8 cellular contexts compared by ENCODE assay signal in the genomic region with DNA sequence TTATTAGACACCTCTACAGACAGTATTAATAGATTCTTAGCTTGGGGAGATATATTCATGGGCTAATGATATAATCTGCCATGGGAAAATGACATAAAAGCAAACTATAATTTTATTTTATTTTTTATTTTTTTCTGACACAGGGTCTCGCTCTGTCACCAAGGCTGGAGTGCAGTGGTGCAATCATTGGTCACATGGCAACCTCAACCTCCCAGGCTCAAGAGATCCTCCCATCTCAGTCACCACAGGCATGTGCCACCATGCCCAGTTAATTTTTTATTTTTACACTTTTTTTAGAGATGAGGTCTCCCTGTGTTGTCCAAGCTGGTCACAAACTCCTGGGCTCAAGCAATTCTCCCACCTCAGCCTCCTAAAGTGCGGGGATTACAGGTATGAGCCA. TPM values are rescaled to one million over a fixed set of nuclear protein-coding genes. Genes with fewer than 3 reads are reported as not detected.
DNase-seq lines count a peak whose midpoint lies in the region; ATAC-seq, FAIRE-seq and TF ChIP-seq lines count a peak whose summit lies in the region.

No MANE protein-coding gene starts in this region.

- no TSS peak for BruUV-seq in Panc1 (replicated peaks; lab: Mats Ljungman, UMichigan)

- no peak overlapping the region for H2AK5ac ChIP-seq in H9 (ENCODE audit: insufficient read length, low read length)

- no peaks in the 10 kb centered on the region for H3K27me3 Mint-ChIP-seq in H9 (ENCODE audit: low read depth)

- no peak overlapping the region for H3T11ph ChIP-seq in H9 (ENCODE audit: low read length)

- TF ChIP-seq CTCF in H9 (conservative IDR thresholded peaks at IDR 0.05) (no peak), Panc1 (IDR thresholded peaks at IDR 0.05) (no peak), fibroblast of mammary gland (conservative IDR thresholded peaks at IDR 0.05; ENCODE audit: control insufficient read depth, insufficient read depth, low read depth, low read length) (no peak), D721Med (IDR thresholded peaks at IDR 0.05; ENCODE audit: insufficient read depth, missing control alignments) (no peak)

- no peak overlapping the region for H3K4me3 Mint-ChIP-seq in H9

- peaks cover 2% of the 10 kb centered on the region; the same call in 1 of the 2 replicates for H3K36me3 ChIP-seq in Panc1 (ENCODE audit: control insufficient read depth, insufficient read depth, low read length)

- H3K27ac ChIP-seq in H9 (ENCODE audit: insufficient read length, low read depth, low read length) (no peak overlapping the region), Panc1 (ENCODE audit: low read length) (peak overlapping the region; percentile 91)

- no peak overlapping the region for H2BK15ac ChIP-seq in H9 (ENCODE audit: low read depth, low read length)

- no peak overlapping the region for H4K91ac ChIP-seq in H9 (ENCODE audit: insufficient read length, low read depth, low read length)

- H3K14ac ChIP-seq in H9 (ENCODE audit: insufficient read depth, low read length) = no peak overlapping the region

- CTCF ChIA-PET in Panc1 (lab: Charles Lee) = no interaction called here

- H3K9me3 Mint-ChIP-seq in H9 = no peaks in the 10 kb centered on the region

- POLR2A ChIA-PET in Panc1 (lab: Charles Lee) = no interaction called here

- H4K8ac ChIP-seq in H9 (replicated peaks; ENCODE audit: insufficient read length, low read depth, low read length) = no peak overlapping the region

- FAIRE-seq in D721Med (lab: Jason Lieb, UNC) = no peak

- H3K4me3 ChIP-seq in Panc1 (ENCODE audit: low read depth in 2 of 2, low read length in 2 of 2) (no peak overlapping the region), fibroblast of mammary gland (ENCODE audit: control insufficient read depth, low read depth, low read length) (no peak overlapping the region)

- no CpG with 5 or more reads among the region's 2 CpGs for WGBS in H9 (ENCODE audit: extremely low coverage, insufficient read length, low lambda C conversion rate)

- no peak overlapping the region for H4K5ac ChIP-seq in H9 (ENCODE audit: insufficient read length, low read depth, low read length)

- no peak overlapping the region for H3K23ac ChIP-seq in H9 (ENCODE audit: insufficient read length, low read depth, low read length)

- H4K20me1 ChIP-seq in H9 (ENCODE audit: control insufficient read depth, insufficient read depth, insufficient read length) = no peaks in the 10 kb centered on the region

- peak overlapping the region in 2 of 3 experiments; percentile 18 to 29; a peak in 2 of 7 replicates for H3K27ac Mint-ChIP-seq in H9

- in situ Hi-C loops in Panc1 (cut with HindIII; ENCODE audit: low pct_unique_long_range_greater_than_20kb, low sequenced_read_pairs) = no loop called here

- peaks cover 39% of the 10 kb centered on the region for H3K79me2 ChIP-seq in H9 (ENCODE audit: insufficient read depth, low read length)

- no peak overlapping the region for H2BK12ac ChIP-seq in H9 (ENCODE audit: insufficient read length, low read depth, low read length)

- peaks cover 5% of the 10 kb centered on the region for H3K79me1 ChIP-seq in H9 (ENCODE audit: insufficient read depth, low read depth, low read length, poor library complexity, severe bottlenecking)

- peaks cover 53 to 67% of the 10 kb centered on the region in 2 experiments for H3K4me1 Mint-ChIP-seq in H9

- H3K23me2 ChIP-seq in H9 (ENCODE audit: insufficient read length, low read depth, low read length, poor library complexity, severe bottlenecking) = no peaks in the 10 kb centered on the region

- no peak overlapping the region for H3K56ac ChIP-seq in H9 (ENCODE audit: insufficient read length, low read depth, low read length)

- H3K9me3 ChIP-seq in H9 (ENCODE audit: control insufficient read depth, low read depth, low read length) = no peaks in the 10 kb centered on the region
- no peaks in the 10 kb centered on the region for H3K9me3 ChIP-seq in Panc1 (ENCODE audit: control insufficient read depth, insufficient read depth, low read depth, low read length)

- H2AFZ ChIP-seq in H9 (ENCODE audit: low read length) = no peak overlapping the region

- H2BK120ac ChIP-seq in H9 (ENCODE audit: low read depth, low read length, poor library complexity, severe bottlenecking) = no peak overlapping the region

- H3K4me1 ChIP-seq in H9 (ENCODE audit: insufficient read depth, low read length) (peaks cover 3% of the 10 kb centered on the region), Panc1 (ENCODE audit: control insufficient read depth, insufficient read depth, low read length) (peaks cover 95% of the 10 kb centered on the region)

- ATAC-seq in Panc1 = 0 out of 2 replicates have a peak, but pooled peaks have one; percentile 41
- ATAC-seq in sciatic nerve = peak; percentile 73

- H3K18ac ChIP-seq in H9 (ENCODE audit: insufficient read length, low read depth, low read length) = no peak overlapping the region

- H3K27me3 ChIP-seq in H9 (ENCODE audit: insufficient read depth, low read length) (no peaks in the 10 kb centered on the region), Panc1 (ENCODE audit: control insufficient read depth, insufficient read depth, low read length) (no peaks in the 10 kb centered on the region)

- DNase-seq in H9 (no peak), Panc1 (ENCODE audit: low read depth, low spot score) (no peak), fibroblast of mammary gland (ENCODE audit: low read depth) (peak; percentile 49), sciatic nerve (ENCODE audit: low spot score) (no peak), HuH-7 (ENCODE audit: low spot score) (no peak), D721Med (ENCODE audit: insufficient read length, low spot score) (no peak), AG20443 (ENCODE audit: low spot score) (no peak), GOT3 (lab: John Stamatoyannopoulos, UW) (no peak)

- H2BK5ac ChIP-seq in H9 (ENCODE audit: insufficient read length, low read length) = no peak overlapping the region

- no peak overlapping the region for H3K9ac ChIP-seq in H9 (ENCODE audit: extremely low read depth, insufficient read length, low read length)

- intact Hi-C loops in Panc1 (cut with micrococcal nuclease; ENCODE audit: unreplicated experiment) = loop anchor here (5.0 kb wide), 2 partner anchors 36 to 109 kb away; no protein-coding TSS in a partner anchor
- intact Hi-C loops in sciatic nerve (cut with DNase I) = no loop called here

- H3K36me3 Mint-ChIP-seq in H9 (ENCODE audit: insufficient read depth in 1 of 3, low read depth in 3 of 3) = no peaks in the 10 kb centered on the region

- H2BK20ac ChIP-seq in H9 (ENCODE audit: low read depth, low read length, poor library complexity, severe bottlenecking) = no peak overlapping the region

- H3K4ac ChIP-seq in H9 (ENCODE audit: low read depth, low read length) = no peak overlapping the region

- no peak overlapping the region for H3K4me2 ChIP-seq in H9 (ENCODE audit: insufficient read depth, insufficient read length, low read length)

RNA-seq across cellular contexts. Expression of a gene that starts 39.3 kb away (rescaled TPM):
- total RNA-seq in H9 (2021) (200 and 205 TPM in 2 replicates), Panc1 (2021; ENCODE audit: unreplicated experiment) (513 TPM), sciatic nerve (254 TPM)
- 447 TPM for polyA plus RNA-seq in Panc1 (2012; ENCODE audit: insufficient read length)
